Comparison of ENCODE assay signal across 1 cellular context in genomic region chr1:27536004-27536757, GRCh38.
TF ChIP-seq lines count a peak whose summit lies in the region.

No MANE protein-coding gene starts in this region.

TF ChIP-seq in GM23338, 12 proteins besides CTCF, POLR2A, EP300 and RAD21 (continued from another document):
- TF ChIP-seq ZNF462 (CRISPR knock-in tag; IDR thresholded peaks at IDR 0.05) (no peak), POLR2AphosphoS5 (IDR thresholded peaks at IDR 0.05; ENCODE audit: low read depth) (no peak), ETS1 (IDR thresholded peaks at IDR 0.05) (no peak), CREB1 (CRISPR knock-in tag; IDR thresholded peaks at IDR 0.05; ENCODE audit: low read depth) (no peak)
